10 cellular contexts compared by ENCODE assay signal in genomic region chr21:36428789-36429671, GRCh38. TPM values are rescaled to one million over a fixed set of nuclear protein-coding genes. Genes with fewer than 3 reads are reported as not detected.
DNase-seq lines count a peak whose midpoint lies in the region; ATAC-seq and TF ChIP-seq lines count a peak whose summit lies in the region.
"Had no signal": no experiment of that assay in that cellular context is flagged by ENCODE, and none has a peak within 500 bp of the region (broad histone marks: within the 10 kb centered on the region; RNA-seq: fewer than 3 reads in every experiment).

No MANE protein-coding gene starts in this region.

- peaks cover 10% of the 10 kb centered on the region for H3K4me1 Mint-ChIP-seq in CD8-positive, alpha-beta T cell (ENCODE audit: low read depth)
- H3K4me1 Mint-ChIP-seq in dendritic cell treated with granulocyte-macrophage colony-stimulating factor and Interleukin-4, amounts not matched to agents 40 ng/mL and 50 ng/mL, for 4 days (ENCODE audit: low read depth): peaks cover 49% of the 10 kb centered on the region
- peaks cover 49% of the 10 kb centered on the region for H3K4me1 Mint-ChIP-seq in nephron progenitor cell
- H3K4me1 Mint-ChIP-seq in activated CD8-positive, alpha-beta memory T cell treated with anti-CD3 and anti-CD28 coated beads, Interleukin-2, amount 10 ng/mL, durations not matched to agents 7 days and 5 days: peaks cover 25% of the 10 kb centered on the region

- intact Hi-C loops in CD8-positive, alpha-beta T cell (cut with DNase I, micrococcal nuclease): no loop called here
- intact Hi-C loops in dendritic cell treated with granulocyte-macrophage colony-stimulating factor and Interleukin-4, amounts not matched to agents 40 ng/mL and 50 ng/mL, for 4 days (cut with micrococcal nuclease): loop anchor here (10.0 kb wide), 1 partner anchor 76 kb away; no protein-coding TSS in a partner anchor

- peak overlapping the region; percentile 71 for H3K4me3 Mint-ChIP-seq in CD8-positive, alpha-beta T cell
- peak overlapping the region; percentile 69 for H3K4me3 Mint-ChIP-seq in dendritic cell treated with granulocyte-macrophage colony-stimulating factor and Interleukin-4, amounts not matched to agents 40 ng/mL and 50 ng/mL, for 4 days
- H3K4me3 Mint-ChIP-seq in nephron progenitor cell: peak overlapping the region; percentile 3
- no peak overlapping the region for H3K4me3 Mint-ChIP-seq in activated CD8-positive, alpha-beta memory T cell treated with anti-CD3 and anti-CD28 coated beads, Interleukin-2, amount 10 ng/mL, durations not matched to agents 7 days and 5 days

- no peaks in the 10 kb centered on the region for H3K36me3 ChIP-seq in CD8-positive, alpha-beta T cell (ENCODE audit: insufficient read depth, low read length)

- TF ChIP-seq CTCF in CD8-positive, alpha-beta T cell (IDR thresholded peaks at IDR 0.05): no peak
- TF ChIP-seq CTCF in nephron progenitor cell (IDR thresholded peaks at IDR 0.05): no peak

- peaks cover 10% of the 10 kb centered on the region for H3K4me1 ChIP-seq in CD8-positive, alpha-beta T cell (ENCODE audit: insufficient read depth, low read length)

- H3K27me3 Mint-ChIP-seq in CD8-positive, alpha-beta T cell (ENCODE audit: low read depth): peaks cover 14% of the 10 kb centered on the region
- H3K27me3 Mint-ChIP-seq in dendritic cell treated with granulocyte-macrophage colony-stimulating factor and Interleukin-4, amounts not matched to agents 40 ng/mL and 50 ng/mL, for 4 days: peaks cover 4% of the 10 kb centered on the region
- H3K27me3 Mint-ChIP-seq in nephron progenitor cell (ENCODE audit: low read depth, poor library complexity): peaks cover 5% of the 10 kb centered on the region
- peaks cover 8% of the 10 kb centered on the region for H3K27me3 Mint-ChIP-seq in activated CD8-positive, alpha-beta memory T cell treated with anti-CD3 and anti-CD28 coated beads, Interleukin-2, amount 10 ng/mL, durations not matched to agents 7 days and 5 days

- CTCF ChIA-PET in CD8-positive, alpha-beta T cell (lab: Charles Lee): interaction anchor here (0.7 kb wide), 2 partner anchors 12 to 555 kb away, joined by 3 read pairs; no protein-coding TSS in a partner anchor
- CTCF ChIA-PET in activated CD8-positive, alpha-beta memory T cell treated with anti-CD3 and anti-CD28 coated beads, Interleukin-2, amount 10 ng/mL, durations not matched to agents 7 days and 5 days (lab: Charles Lee): interaction anchor here (0.6 to 1.6 kb wide), 5 partner anchors 7 to 28 kb away, joined by 3 to 8 read pairs (median 3); no protein-coding TSS in a partner anchor

- POLR2A ChIA-PET in CD8-positive, alpha-beta T cell (lab: Charles Lee): no interaction called here

- H3K27me3 ChIP-seq in CD8-positive, alpha-beta T cell (ENCODE audit: insufficient read depth, low read length): no peaks in the 10 kb centered on the region

- no peaks in the 10 kb centered on the region for H3K9me3 ChIP-seq in CD8-positive, alpha-beta T cell (ENCODE audit: low read length)

- H3K27ac Mint-ChIP-seq in CD8-positive, alpha-beta T cell: no peak overlapping the region
- H3K27ac Mint-ChIP-seq in dendritic cell treated with granulocyte-macrophage colony-stimulating factor and Interleukin-4, amounts not matched to agents 40 ng/mL and 50 ng/mL, for 4 days: peak overlapping the region; percentile 85
- peak overlapping the region; percentile 96 for H3K27ac Mint-ChIP-seq in nephron progenitor cell
- H3K27ac Mint-ChIP-seq in activated CD8-positive, alpha-beta memory T cell treated with anti-CD3 and anti-CD28 coated beads, Interleukin-2, amount 10 ng/mL, durations not matched to agents 7 days and 5 days: no peak overlapping the region

- DNase-seq in CD8-positive, alpha-beta T cell: no peak
- DNase-seq in NCI-H526 treated with DMSO at 0.1 percent for 48 hours (lab: John Stamatoyannopoulos, UW) (peak; percentile 19), nephron progenitor cell (peak; percentile 41), NCI-H2196 (lab: John Stamatoyannopoulos, UW; ENCODE audit: unreplicated experiment) (no peak), HuH-7 (ENCODE audit: low spot score) (no peak)
- DNase-seq in activated CD8-positive, alpha-beta memory T cell treated with anti-CD3 and anti-CD28 coated beads, Interleukin-2, amount 10 ng/mL, durations not matched to agents 7 days and 5 days: no peak
- DNase-seq: NCI-H2081 had no signal

- ATAC-seq in CD8-positive, alpha-beta T cell: no peak
- no peak for ATAC-seq in activated CD8-positive, alpha-beta memory T cell treated with anti-CD3 and anti-CD28 coated beads, Interleukin-2, amount 10 ng/mL, durations not matched to agents 7 days and 5 days
- ATAC-seq in GM21786 (IDR thresholded peaks at IDR 0.05; ENCODE audit: unreplicated experiment): no peak

- H3K9me3 Mint-ChIP-seq in CD8-positive, alpha-beta T cell: no peaks in the 10 kb centered on the region
- H3K9me3 Mint-ChIP-seq in dendritic cell treated with granulocyte-macrophage colony-stimulating factor and Interleukin-4, amounts not matched to agents 40 ng/mL and 50 ng/mL, for 4 days: no peaks in the 10 kb centered on the region
- H3K9me3 Mint-ChIP-seq in nephron progenitor cell: no peaks in the 10 kb centered on the region
- no peaks in the 10 kb centered on the region for H3K9me3 Mint-ChIP-seq in activated CD8-positive, alpha-beta memory T cell treated with anti-CD3 and anti-CD28 coated beads, Interleukin-2, amount 10 ng/mL, durations not matched to agents 7 days and 5 days (ENCODE audit: low read depth)

- H3K4me3 ChIP-seq in CD8-positive, alpha-beta T cell (ENCODE audit: low read depth, low read length): no peak overlapping the region

- no peaks in the 10 kb centered on the region for H3K36me3 Mint-ChIP-seq in CD8-positive, alpha-beta T cell
- no peaks in the 10 kb centered on the region for H3K36me3 Mint-ChIP-seq in dendritic cell treated with granulocyte-macrophage colony-stimulating factor and Interleukin-4, amounts not matched to agents 40 ng/mL and 50 ng/mL, for 4 days (ENCODE audit: low read depth)
- H3K36me3 Mint-ChIP-seq in nephron progenitor cell (ENCODE audit: low read depth): no peaks in the 10 kb centered on the region
- no peaks in the 10 kb centered on the region for H3K36me3 Mint-ChIP-seq in activated CD8-positive, alpha-beta memory T cell treated with anti-CD3 and anti-CD28 coated beads, Interleukin-2, amount 10 ng/mL, durations not matched to agents 7 days and 5 days

- H3K27ac ChIP-seq in CD8-positive, alpha-beta T cell (ENCODE audit: low read depth, low read length): no peak overlapping the region

RNA-seq across cellular contexts. Expression of gene CHAF1B, which starts 43.8 kb away (rescaled TPM):
- total RNA-seq in CD8-positive, alpha-beta T cell: 1 to 10 TPM; 2.0 to 3.9 TPM
- total RNA-seq in activated CD8-positive, alpha-beta memory T cell treated with anti-CD3 and anti-CD28 coated beads, Interleukin-2, amount 10 ng/mL, durations not matched to agents 7 days and 5 days: 10 to 100 TPM; 28.9 to 29.2 TPM

RNA-seq across cellular contexts. Expression of gene CLDN14, which starts 50.9 kb away (rescaled TPM):
- total RNA-seq in CD8-positive, alpha-beta T cell: not detected
- not detected for total RNA-seq in activated CD8-positive, alpha-beta memory T cell treated with anti-CD3 and anti-CD28 coated beads, Interleukin-2, amount 10 ng/mL, durations not matched to agents 7 days and 5 days
- total RNA-seq: ureter had no signal

Comparison
In these comparisons a context has a peak if more than half of its experiments do, and no peak if none do; other contexts are left out.
1. DNase-seq: peak in NCI-H526 treated with DMSO at 0.1 percent for 48 hours (single experiment) and nephron progenitor cell (single experiment); none in CD8-positive, alpha-beta T cell (0 of 7), activated CD8-positive, alpha-beta memory T cell treated with anti-CD3 and anti-CD28 coated beads, Interleukin-2, amount 10 ng/mL, durations not matched to agents 7 days and 5 days (single experiment), NCI-H2196 (single experiment) and HuH-7 (single experiment).
2. H3K27ac Mint-ChIP-seq: peak in dendritic cell treated with granulocyte-macrophage colony-stimulating factor and Interleukin-4, amounts not matched to agents 40 ng/mL and 50 ng/mL, for 4 days (single experiment) and nephron progenitor cell (single experiment); none in CD8-positive, alpha-beta T cell (single experiment) and activated CD8-positive, alpha-beta memory T cell treated with anti-CD3 and anti-CD28 coated beads, Interleukin-2, amount 10 ng/mL, durations not matched to agents 7 days and 5 days (single experiment).
3. RNA of gene CHAF1B, which starts 43.8 kb away (total RNA-seq): 28.9 to 29.2 TPM in activated CD8-positive, alpha-beta memory T cell treated with anti-CD3 and anti-CD28 coated beads, Interleukin-2, amount 10 ng/mL, durations not matched to agents 7 days and 5 days; 2.0 to 3.9 TPM in CD8-positive, alpha-beta T cell; every median in the first group is over 4 times any median in the second.